Comparison of ENCODE assay signal across 10 cellular contexts in the genomic region with DNA sequence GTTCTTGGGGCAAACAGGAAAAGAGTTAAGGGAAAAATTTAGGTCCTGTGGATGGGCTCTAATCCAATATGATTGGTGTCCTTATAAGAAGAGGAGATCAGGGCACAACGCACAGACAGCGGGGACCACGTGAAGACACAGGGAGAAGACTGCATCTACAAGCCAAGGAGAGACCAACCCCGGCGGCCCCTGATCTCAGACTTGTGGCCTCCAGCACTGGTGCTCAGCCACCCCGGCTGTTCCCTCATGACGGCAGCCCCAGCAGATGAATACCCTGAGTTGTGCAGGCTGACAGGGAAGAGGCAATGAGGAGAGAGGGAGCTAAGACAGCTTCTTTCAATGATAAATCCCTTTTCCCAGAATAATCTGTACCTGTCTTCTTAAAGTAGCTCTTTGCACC. TPM values are rescaled to one million over a fixed set of nuclear protein-coding genes. Genes with fewer than 3 reads are reported as not detected.
A peak's percentile ranks its signal among the peaks of the same experiment; 100 is the strongest.
DNase-seq lines count a peak whose midpoint lies in the region; ATAC-seq and TF ChIP-seq lines count a peak whose summit lies in the region.
"Had no signal": no experiment of that assay in that cellular context is flagged by ENCODE, and none has a peak within 500 bp of the region (broad histone marks: within the 10 kb centered on the region; RNA-seq: fewer than 3 reads in every experiment).

No MANE protein-coding gene starts in this region.

- intact Hi-C loops in vagina (cut with DNase I) = loop anchor here (5.0 kb wide), 1 partner anchor 179 kb away; no protein-coding TSS in a partner anchor

- no peak overlapping the region for H4K8ac ChIP-seq in mesendoderm (ENCODE audit: low read depth, low read length)
- no peak overlapping the region for H4K8ac ChIP-seq in trophoblast cell (ENCODE audit: low read depth, low read length)

- H3K18ac ChIP-seq in mesendoderm (ENCODE audit: low read length) (peak overlapping the region; percentile 21), trophoblast cell (ENCODE audit: low read length) (no peak overlapping the region)

- H2AK5ac ChIP-seq in mesendoderm (ENCODE audit: low read length) = no peak overlapping the region
- H2AK5ac ChIP-seq in trophoblast cell (ENCODE audit: low read length) = peak overlapping the region; percentile 45

- H3K36me3 ChIP-seq in HUES64 (ENCODE audit: insufficient read depth, low read length) (no peaks in the 10 kb centered on the region), mesendoderm (ENCODE audit: control insufficient read depth, insufficient read depth, low read length) (no peaks in the 10 kb centered on the region), trophoblast cell (ENCODE audit: control insufficient read depth in 1 of 2, insufficient read depth in 2 of 2, low read length in 2 of 2) (no peaks in the 10 kb centered on the region), vagina (no peaks in the 10 kb centered on the region)

- 90% methylated on average over 7 of the region's 7 CpGs for WGBS in HUES64
- no CpG with 5 or more reads among the region's 7 CpGs for whole genome bisulfite sequencing in mesendoderm (ENCODE audit: extremely low coverage, insufficient coverage, low lambda C conversion rate)
- no CpG with 5 or more reads among the region's 7 CpGs for WGBS in trophoblast cell (ENCODE audit: extremely low coverage, insufficient coverage, insufficient read length)

- H3K27me3 ChIP-seq in HUES64 (ENCODE audit: insufficient read depth, low read length) = no peaks in the 10 kb centered on the region
- H3K27me3 ChIP-seq in mesendoderm (ENCODE audit: insufficient read depth, low read length, poor library complexity) = no peaks in the 10 kb centered on the region
- no peaks in the 10 kb centered on the region for H3K27me3 ChIP-seq in trophoblast cell (ENCODE audit: insufficient read depth, low read length)
- no peaks in the 10 kb centered on the region for H3K27me3 ChIP-seq in vagina

- H2BK12ac ChIP-seq in trophoblast cell (ENCODE audit: low read length) = no peak overlapping the region

- no peak overlapping the region for H3K23ac ChIP-seq in mesendoderm (ENCODE audit: low read length)
- no peak overlapping the region for H3K23ac ChIP-seq in trophoblast cell (ENCODE audit: low read length)

- peak; percentile 45 for DNase-seq in cerebellar cortex (ENCODE audit: low spot score)
- no peak for DNase-seq in mesendoderm
- no peak for DNase-seq in trophoblast cell
- DNase-seq in ureter (ENCODE audit: low spot score) = no peak
- DNase-seq in vagina (ENCODE audit: extremely low spot score in 2 of 2) = no peak
- DNase-seq: C1 segment of cervical spinal cord; CD4-positive, alpha-beta memory T cell; DMS79 had no signal

- H4K91ac ChIP-seq in trophoblast cell (ENCODE audit: low read depth, low read length) = no peak overlapping the region

- H3K27ac ChIP-seq in HUES64 (ENCODE audit: low read depth, low read length) (0 out of 2 replicates have a peak overlapping the region, but pooled peaks have one; percentile 23), mesendoderm (ENCODE audit: low read depth, low read length) (no peak overlapping the region), trophoblast cell (ENCODE audit: low read depth, low read length) (no peak overlapping the region), vagina (no peak overlapping the region)

- H3K4ac ChIP-seq in mesendoderm (ENCODE audit: low read depth, low read length) = no peak overlapping the region
- no peak overlapping the region for H3K4ac ChIP-seq in trophoblast cell (ENCODE audit: low read depth, low read length)

- H3K4me2 ChIP-seq in mesendoderm (ENCODE audit: low read length) (no peak overlapping the region), trophoblast cell (ENCODE audit: low read length) (no peak overlapping the region)

- H3K79me1 ChIP-seq in mesendoderm (ENCODE audit: low read length) = no peaks in the 10 kb centered on the region
- no peaks in the 10 kb centered on the region for H3K79me1 ChIP-seq in trophoblast cell (ENCODE audit: low read length)

- H4K12ac ChIP-seq in trophoblast cell (ENCODE audit: low read depth, low read length) = no peak overlapping the region

- H2BK120ac ChIP-seq in mesendoderm (ENCODE audit: low read depth, low read length) (no peak overlapping the region), trophoblast cell (ENCODE audit: insufficient read depth, low read length, poor library complexity) (no peak overlapping the region)

- H3K9ac ChIP-seq in HUES64 (ENCODE audit: low read depth, low read length) (no peak overlapping the region), mesendoderm (ENCODE audit: low read length) (no peak overlapping the region), trophoblast cell (ENCODE audit: low read length) (no peak overlapping the region)

- no peaks in the 10 kb centered on the region for H3K79me2 ChIP-seq in mesendoderm (ENCODE audit: control insufficient read depth, insufficient read depth, low read length)
- no peaks in the 10 kb centered on the region for H3K79me2 ChIP-seq in trophoblast cell (ENCODE audit: control insufficient read depth, insufficient read depth, low read length, poor library complexity)

- TF ChIP-seq POLR2A in vagina (IDR thresholded peaks at IDR 0.05) = no peak

- H3K4me1 ChIP-seq in HUES64 (ENCODE audit: insufficient read depth, low read length) (peaks cover 7% of the 10 kb centered on the region; the same call in 1 of the 2 replicates), mesendoderm (ENCODE audit: control insufficient read depth, low read depth, low read length) (no peaks in the 10 kb centered on the region), trophoblast cell (ENCODE audit: control insufficient read depth in 1 of 2, insufficient read depth in 2 of 2, low read length in 2 of 2) (no peaks in the 10 kb centered on the region), vagina (no peaks in the 10 kb centered on the region)

- peak overlapping the region; percentile 43 for H3K56ac ChIP-seq in mesendoderm (ENCODE audit: low read length)

- H2BK15ac ChIP-seq in mesendoderm (replicated peaks; ENCODE audit: low read depth) = peak overlapping the region; percentile 14

- H2AFZ ChIP-seq in trophoblast cell (ENCODE audit: insufficient read depth, low read length, poor library complexity) = no peak overlapping the region

- H3K9me3 ChIP-seq in HUES64 (ENCODE audit: insufficient read depth, low read depth, low read length) (0 out of 2 replicates have a peak, but pooled peaks cover under 1% of the 10 kb centered on the region), trophoblast cell (ENCODE audit: insufficient read depth, low read depth, low read length) (peaks cover under 1% of the 10 kb centered on the region), vagina (no peaks in the 10 kb centered on the region)

- no peak for TF ChIP-seq CTCF in vagina (IDR thresholded peaks at IDR 0.05)

- no peak overlapping the region for H4K5ac ChIP-seq in mesendoderm (ENCODE audit: low read length)

- no peak overlapping the region for H3K14ac ChIP-seq in trophoblast cell (ENCODE audit: low read length)

- no peak overlapping the region for H3K4me3 ChIP-seq in HUES64 (ENCODE audit: low read length)
- H3K4me3 ChIP-seq in mesendoderm (ENCODE audit: low read length) = no peak overlapping the region
- H3K4me3 ChIP-seq in trophoblast cell (ENCODE audit: low read depth, low read length) = no peak overlapping the region
- H3K4me3 ChIP-seq in vagina = no peak overlapping the region

- ATAC-seq in HG03159 (IDR thresholded peaks at IDR 0.05; ENCODE audit: unreplicated experiment) = no peak

- H2BK5ac ChIP-seq in mesendoderm (ENCODE audit: low read length) (no peak overlapping the region), trophoblast cell (ENCODE audit: low read depth, low read length, poor library complexity) (no peak overlapping the region)

RNA-seq across cellular contexts. Expression of a gene that starts 33.3 kb away (rescaled TPM):
- polyA plus RNA-seq in HUES64 (2013, experiment 1 of 2) = 16.7 TPM
- polyA plus RNA-seq in HUES64 (2013, experiment 2 of 2) = 17.6 TPM
- polyA plus RNA-seq in mesendoderm (2013, experiment 1 of 2) = 8.1 TPM
- 8.8 TPM for polyA plus RNA-seq in mesendoderm (2013, experiment 2 of 2)
- polyA plus RNA-seq in trophoblast cell (2013) = 9.6 and 10.1 TPM in 2 replicates
- total RNA-seq in ureter (12.6 TPM), vagina (38.3 TPM)
- total RNA-seq: CD4-positive, alpha-beta memory T cell had no signal
- polyA plus RNA-seq: CD4-positive, alpha-beta memory T cell had no signal
